In the genomic region with DNA sequence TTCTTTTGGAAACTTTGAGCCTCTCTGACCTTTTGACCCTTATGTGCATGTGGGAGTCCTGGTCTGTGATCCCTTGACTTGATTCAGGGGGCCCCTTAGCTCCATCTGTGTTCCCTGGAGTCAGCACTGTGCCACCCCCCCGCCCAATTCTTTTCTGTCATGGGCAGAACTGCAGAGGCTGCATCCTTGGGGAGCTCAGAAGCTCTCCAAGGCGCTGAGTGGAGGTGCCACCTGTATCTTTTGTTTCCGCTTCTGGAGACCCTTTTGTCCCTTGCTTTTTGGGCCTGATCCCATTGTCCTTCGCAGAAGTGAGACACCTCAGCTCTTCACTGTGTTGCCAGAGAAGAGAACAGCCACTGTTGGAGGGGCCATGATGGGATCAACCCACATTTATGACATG, we compare ENCODE assay signal across 11 cellular contexts. TPM values are rescaled to one million over a fixed set of nuclear protein-coding genes. Genes with fewer than 3 reads are reported as not detected.
A peak's percentile ranks its signal among the peaks of the same experiment; 100 is the strongest.
DNase-seq lines count a peak whose midpoint lies in the region; ATAC-seq and TF ChIP-seq lines count a peak whose summit lies in the region.
"Had no signal": no experiment of that assay in that cellular context is flagged by ENCODE, and none has a peak within 500 bp of the region (broad histone marks: within the 10 kb centered on the region; RNA-seq: fewer than 3 reads in every experiment).

No MANE protein-coding gene starts in this region.

- H3K36me3 ChIP-seq in SK-N-SH (replicated peaks in 1 of 2; ENCODE audit: control insufficient read depth in 1 of 2, insufficient read depth in 2 of 2, low read length in 1 of 2) (peaks cover 59 to 60% of the 10 kb centered on the region in 2 experiments), smooth muscle cell (ENCODE audit: low read depth) (peaks cover 9% of the 10 kb centered on the region)

- WGBS in SK-N-SH (ENCODE audit: low lambda C conversion rate) = 100% methylated on average over 4 of the region's 4 CpGs
- 92% methylated on average over 4 of the region's 4 CpGs for WGBS in smooth muscle cell (ENCODE audit: low lambda C conversion rate)

- no peak overlapping the region for H3K4me3 ChIP-seq in SK-N-SH (ENCODE audit: low read depth in 2 of 2, low read length in 1 of 2)
- H3K4me3 ChIP-seq in smooth muscle cell = no peak overlapping the region
- H3K4me3 ChIP-seq: suprapubic skin had no signal

- CTCF ChIA-PET in SK-N-SH (lab: Yijun Ruan, JAX) = interaction anchor here (1.0 to 8.2 kb wide), 24 partner anchors 8 to 356 kb away, joined by 3 to 101 read pairs (median 7); partner anchors contain the start of genes CCDC85B, CST6, KAT5 and RAB1B
- CTCF ChIA-PET in RWPE1 (lab: Yijun Ruan, JAX) = interaction anchor here (0.7 to 3.5 kb wide), 10 partner anchors 9 to 102 kb away, joined by 3 to 32 read pairs (median 3); partner anchors contain the start of genes CST6 and SF3B2

- H3K4me3 Mint-ChIP-seq in endothelial cell (ENCODE audit: unreplicated experiment) = peak overlapping the region; percentile 12

- no peak for TF ChIP-seq EP300 in SK-N-SH (IDR thresholded peaks at IDR 0.05; ENCODE audit: borderline replicate concordance in 1 of 2, low read depth in 1 of 2, low read length in 1 of 2)

- H3K9me2 ChIP-seq in SK-N-SH = no peaks in the 10 kb centered on the region

- H4K20me1 ChIP-seq in SK-N-SH (ENCODE audit: insufficient read depth) = peaks cover 20% of the 10 kb centered on the region
- H4K20me1 ChIP-seq in smooth muscle cell (ENCODE audit: low read depth) = peaks cover 50% of the 10 kb centered on the region

- TF ChIP-seq RAD21 in SK-N-SH (IDR thresholded peaks at IDR 0.05; ENCODE audit: low read length) = no peak

- H3K4me1 Mint-ChIP-seq in endothelial cell (ENCODE audit: unreplicated experiment) = peaks cover 33% of the 10 kb centered on the region

- POLR2A ChIA-PET in SK-N-SH (lab: Yijun Ruan, JAX) (no interaction called here), RWPE1 (lab: Yijun Ruan, JAX; ENCODE audit: low non-redundant PET) (interaction anchor here (1.2 kb wide), 1 partner anchor 15 kb away, joined by 4 read pairs; the partner anchor contains the start of gene SF3B2)

- ATAC-seq in SK-N-SH treated with all-trans-retinoic acid at 6 μM for 48 hours = no peak

- no peak overlapping the region for H3K9ac ChIP-seq in SK-N-SH
- H3K9ac ChIP-seq in smooth muscle cell (ENCODE audit: low read depth) = no peak overlapping the region

- H3K4me1 ChIP-seq in SK-N-SH (ENCODE audit: control insufficient read depth in 1 of 2, insufficient read depth in 2 of 2, low read depth in 1 of 2, low read length in 1 of 2) (peaks cover 20 to 25% of the 10 kb centered on the region in 2 experiments; a peak in 3 of 4 replicates), smooth muscle cell (ENCODE audit: low read depth) (peaks cover 11% of the 10 kb centered on the region)

- H3K79me2 ChIP-seq in SK-N-SH (ENCODE audit: insufficient read depth) = peaks cover 56% of the 10 kb centered on the region
- H3K79me2 ChIP-seq in smooth muscle cell (ENCODE audit: low read depth) = peaks cover 55% of the 10 kb centered on the region

- H3K4me2 ChIP-seq in SK-N-SH (no peak overlapping the region), smooth muscle cell (peak overlapping the region; percentile 50)

- TF ChIP-seq CTCF in SK-N-SH (IDR thresholded peaks at IDR 0.05) (no peak), RWPE1 (conservative IDR thresholded peaks at IDR 0.05; ENCODE audit: low read depth) (no peak), endothelial cell (IDR thresholded peaks at IDR 0.05; ENCODE audit: unreplicated experiment) (no peak), smooth muscle cell (IDR thresholded peaks at IDR 0.05; ENCODE audit: borderline replicate concordance, insufficient read depth, poor library complexity, severe bottlenecking) (no peak)

- peaks cover 65% of the 10 kb centered on the region for H3K36me3 Mint-ChIP-seq in endothelial cell (ENCODE audit: low read depth, unreplicated experiment)

- no peaks in the 10 kb centered on the region for H3K9me3 ChIP-seq in SK-N-SH
- no peaks in the 10 kb centered on the region for H3K9me3 ChIP-seq in smooth muscle cell (replicated peaks; ENCODE audit: low read depth)
- H3K9me3 ChIP-seq: suprapubic skin had no signal

- H3F3A ChIP-seq in SK-N-SH (replicated peaks; ENCODE audit: insufficient read depth) (peaks cover 69% of the 10 kb centered on the region), smooth muscle cell (ENCODE audit: low read depth) (peaks cover 38% of the 10 kb centered on the region)

- H2AFZ ChIP-seq in SK-N-SH (ENCODE audit: low read depth) (no peak overlapping the region), smooth muscle cell (ENCODE audit: low read depth) (no peak overlapping the region)

- H3K9me3 Mint-ChIP-seq in endothelial cell (ENCODE audit: unreplicated experiment) = no peaks in the 10 kb centered on the region

- H3K27me3 Mint-ChIP-seq in endothelial cell (ENCODE audit: unreplicated experiment) = peaks cover 13% of the 10 kb centered on the region

- H3K27me3 ChIP-seq in SK-N-SH (ENCODE audit: insufficient read depth) = no peaks in the 10 kb centered on the region
- H3K27me3 ChIP-seq in smooth muscle cell (ENCODE audit: low read depth) = no peaks in the 10 kb centered on the region
- H3K27me3 ChIP-seq: suprapubic skin had no signal

- no peak overlapping the region for H3K27ac Mint-ChIP-seq in endothelial cell (ENCODE audit: unreplicated experiment)

- no peak for DNase-seq in SK-N-SH
- DNase-seq in RWPE1 (ENCODE audit: low spot score) = no peak
- DNase-seq in endothelial cell (ENCODE audit: low spot score) = no peak
- no peak for DNase-seq in smooth muscle cell (lab: John Stamatoyannopoulos, UW; ENCODE audit: unreplicated experiment)
- DNase-seq in NOMO-1 treated with dmso at 0.1 percent for 144 hours (lab: John Stamatoyannopoulos, UW; ENCODE audit: unreplicated experiment) = no peak
- DNase-seq in NCI-H526 treated with DMSO at 0.1 percent for 48 hours (lab: John Stamatoyannopoulos, UW) = no peak
- no peak for DNase-seq in NCI-H1694 (lab: John Stamatoyannopoulos, UW)

- peak overlapping the region; percentile 2 to 60; a peak in 3 of 4 replicates for H3K27ac ChIP-seq in SK-N-SH (ENCODE audit: low read depth in 2 of 2, low read length in 1 of 2)
- peak overlapping the region; percentile 95 for H3K27ac ChIP-seq in RWPE1
- peak overlapping the region; percentile 89 for H3K27ac ChIP-seq in smooth muscle cell (ENCODE audit: low read depth)

TF ChIP-seq in SK-N-SH treated with all-trans-retinoic acid at 6 μM for 48 hours, 23 proteins besides CTCF, POLR2A, EP300 and RAD21 (continues in another document):
- TF ChIP-seq, protein P1, sequence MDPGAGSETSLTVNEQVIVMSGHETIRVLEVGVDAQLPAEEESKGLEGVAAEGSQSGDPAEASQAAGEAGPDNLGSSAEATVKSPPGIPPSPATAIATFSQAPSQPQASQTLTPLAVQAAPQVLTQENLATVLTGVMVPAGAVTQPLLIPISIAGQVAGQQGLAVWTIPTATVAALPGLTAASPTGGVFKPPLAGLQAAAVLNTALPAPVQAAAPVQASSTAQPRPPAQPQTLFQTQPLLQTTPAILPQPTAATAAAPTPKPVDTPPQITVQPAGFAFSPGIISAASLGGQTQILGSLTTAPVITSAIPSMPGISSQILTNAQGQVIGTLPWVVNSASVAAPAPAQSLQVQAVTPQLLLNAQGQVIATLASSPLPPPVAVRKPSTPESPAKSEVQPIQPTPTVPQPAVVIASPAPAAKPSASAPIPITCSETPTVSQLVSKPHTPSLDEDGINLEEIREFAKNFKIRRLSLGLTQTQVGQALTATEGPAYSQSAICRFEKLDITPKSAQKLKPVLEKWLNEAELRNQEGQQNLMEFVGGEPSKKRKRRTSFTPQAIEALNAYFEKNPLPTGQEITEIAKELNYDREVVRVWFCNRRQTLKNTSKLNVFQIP (CRISPR knock-in tag; IDR thresholded peaks at IDR 0.05; ENCODE audit: borderline replicate concordance, low read depth) = no peak
- no peak for TF ChIP-seq CSRNP3 (CRISPR knock-in tag; IDR thresholded peaks at IDR 0.05)

RNA-seq across cellular contexts. Expression of gene PACS1, which starts 2.4 kb away (rescaled TPM):
- polyA plus RNA-seq in SK-N-SH (2012; rRNA removed) = 24.8 and 37.3 TPM in 2 replicates
- polyA plus RNA-seq in SK-N-SH (2012; cell fraction: cytosol; rRNA removed) = 22.0 and 34.4 TPM in 2 replicates
- polyA plus RNA-seq in SK-N-SH (2012; cell fraction: nucleus; rRNA removed) = 63.3 and 63.4 TPM in 2 replicates
- 114 TPM for total RNA-seq in endothelial cell (ENCODE audit: unreplicated experiment)
- total RNA-seq in smooth muscle cell = 48.0 and 87.6 TPM in 2 replicates
- 139 and 140 TPM in 2 replicates for polyA plus RNA-seq in smooth muscle cell

RNA-seq across cellular contexts. Expression of gene SF3B2, which starts 15.5 kb away (rescaled TPM):
- 90.9 and 128 TPM in 2 replicates for polyA plus RNA-seq in SK-N-SH (2012; rRNA removed)
- 118 and 127 TPM in 2 replicates for polyA plus RNA-seq in SK-N-SH (2012; cell fraction: cytosol; rRNA removed)
- 148 and 167 TPM in 2 replicates for polyA plus RNA-seq in SK-N-SH (2012; cell fraction: nucleus; rRNA removed)
- 174 TPM for total RNA-seq in endothelial cell (ENCODE audit: unreplicated experiment)
- total RNA-seq in smooth muscle cell = 104 and 125 TPM in 2 replicates
- 182 and 203 TPM in 2 replicates for polyA plus RNA-seq in smooth muscle cell

RNA-seq across cellular contexts. Expression of gene GAL3ST3, which starts 18.7 kb away (rescaled TPM):
- 1.9 and 3.2 TPM in 2 replicates for polyA plus RNA-seq in SK-N-SH (2012; rRNA removed)
- polyA plus RNA-seq in SK-N-SH (2012; cell fraction: cytosol; rRNA removed) = 1.7 and 3.4 TPM in 2 replicates
- 4.0 and 7.2 TPM in 2 replicates for polyA plus RNA-seq in SK-N-SH (2012; cell fraction: nucleus; rRNA removed)
- 0.87 TPM for total RNA-seq in endothelial cell (ENCODE audit: unreplicated experiment)
- total RNA-seq in smooth muscle cell = 0.27 TPM in 1 of 2 replicates, not detected in the other
- polyA plus RNA-seq in smooth muscle cell = 0.23 TPM in 1 of 2 replicates, not detected in the other
- total RNA-seq: Calu3, LHCN-M2, suprapubic skin had no signal

RNA-seq across cellular contexts. Expression of gene CATSPER1, which starts 41.4 kb away (rescaled TPM):
- polyA plus RNA-seq in SK-N-SH (2012; rRNA removed) = 1.9 and 2.2 TPM in 2 replicates
- polyA plus RNA-seq in SK-N-SH (2012; cell fraction: cytosol; rRNA removed) = 1.5 and 2.3 TPM in 2 replicates
- polyA plus RNA-seq in SK-N-SH (2012; cell fraction: nucleus; rRNA removed) = 1.2 and 1.5 TPM in 2 replicates
- not detected for total RNA-seq in endothelial cell (ENCODE audit: unreplicated experiment)
- total RNA-seq in smooth muscle cell = not detected in 2 replicates
- 0.55 and 1.7 TPM in 2 replicates for polyA plus RNA-seq in smooth muscle cell
- total RNA-seq: suprapubic skin had no signal

RNA-seq across cellular contexts. Expression of gene CST6, which starts 55.8 kb away (rescaled TPM):
- polyA plus RNA-seq in SK-N-SH (2012; rRNA removed) (0.60 and 0.90 TPM in 2 replicates), smooth muscle cell (37.6 and 118 TPM in 2 replicates)
- 0.24 and 0.52 TPM in 2 replicates for polyA plus RNA-seq in SK-N-SH (2012; cell fraction: cytosol; rRNA removed)
- 0.28 and 0.71 TPM in 2 replicates for polyA plus RNA-seq in SK-N-SH (2012; cell fraction: nucleus; rRNA removed)
- total RNA-seq in endothelial cell (ENCODE audit: unreplicated experiment) (not detected), smooth muscle cell (54.1 and 97.0 TPM in 2 replicates)
- total RNA-seq: LHCN-M2 had no signal

Comparison
In these comparisons a context has a peak if more than half of its experiments do, and no peak if none do; other contexts are left out.
1. H3K27ac ChIP-seq: peak in every context shown above with its lines; median percentile 95 in RWPE1; 89 in smooth muscle cell; 31 in SK-N-SH.